In the genomic region with DNA sequence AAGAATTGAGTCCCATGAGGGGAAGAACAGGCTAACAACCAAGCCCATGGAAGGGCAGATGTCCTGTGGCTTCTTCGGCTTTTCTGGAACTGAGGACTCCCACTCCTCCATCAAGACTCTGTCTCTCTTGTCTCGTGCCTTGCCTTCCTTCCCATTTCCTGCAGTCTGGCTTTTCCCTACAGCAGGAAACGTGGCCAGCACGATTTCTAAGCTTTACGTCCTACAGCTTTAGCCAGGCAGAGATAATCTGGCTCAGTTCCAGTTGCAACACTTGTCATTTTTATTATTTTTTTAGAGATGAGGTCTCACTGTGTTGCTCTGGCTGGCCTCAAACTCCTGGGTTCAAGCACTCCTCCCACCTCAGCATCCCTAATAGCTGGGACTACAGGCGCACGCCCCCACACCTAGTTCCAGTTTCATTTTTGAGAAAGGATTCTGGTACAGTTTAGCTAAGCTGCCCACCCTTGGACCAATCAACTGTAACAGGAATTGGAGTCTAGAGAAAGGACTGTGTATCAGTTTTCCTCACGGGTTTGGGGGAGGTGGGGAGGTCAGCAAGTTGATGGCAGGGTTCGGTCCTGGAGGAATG, we compare ENCODE assay signal across 1 cellular context.
TF ChIP-seq lines count a peak whose summit lies in the region.

No MANE protein-coding gene starts in this region.

TF ChIP-seq in GM23338, 12 proteins besides CTCF, POLR2A, EP300 and RAD21 (continued from another document):
- TF ChIP-seq, protein P1, sequence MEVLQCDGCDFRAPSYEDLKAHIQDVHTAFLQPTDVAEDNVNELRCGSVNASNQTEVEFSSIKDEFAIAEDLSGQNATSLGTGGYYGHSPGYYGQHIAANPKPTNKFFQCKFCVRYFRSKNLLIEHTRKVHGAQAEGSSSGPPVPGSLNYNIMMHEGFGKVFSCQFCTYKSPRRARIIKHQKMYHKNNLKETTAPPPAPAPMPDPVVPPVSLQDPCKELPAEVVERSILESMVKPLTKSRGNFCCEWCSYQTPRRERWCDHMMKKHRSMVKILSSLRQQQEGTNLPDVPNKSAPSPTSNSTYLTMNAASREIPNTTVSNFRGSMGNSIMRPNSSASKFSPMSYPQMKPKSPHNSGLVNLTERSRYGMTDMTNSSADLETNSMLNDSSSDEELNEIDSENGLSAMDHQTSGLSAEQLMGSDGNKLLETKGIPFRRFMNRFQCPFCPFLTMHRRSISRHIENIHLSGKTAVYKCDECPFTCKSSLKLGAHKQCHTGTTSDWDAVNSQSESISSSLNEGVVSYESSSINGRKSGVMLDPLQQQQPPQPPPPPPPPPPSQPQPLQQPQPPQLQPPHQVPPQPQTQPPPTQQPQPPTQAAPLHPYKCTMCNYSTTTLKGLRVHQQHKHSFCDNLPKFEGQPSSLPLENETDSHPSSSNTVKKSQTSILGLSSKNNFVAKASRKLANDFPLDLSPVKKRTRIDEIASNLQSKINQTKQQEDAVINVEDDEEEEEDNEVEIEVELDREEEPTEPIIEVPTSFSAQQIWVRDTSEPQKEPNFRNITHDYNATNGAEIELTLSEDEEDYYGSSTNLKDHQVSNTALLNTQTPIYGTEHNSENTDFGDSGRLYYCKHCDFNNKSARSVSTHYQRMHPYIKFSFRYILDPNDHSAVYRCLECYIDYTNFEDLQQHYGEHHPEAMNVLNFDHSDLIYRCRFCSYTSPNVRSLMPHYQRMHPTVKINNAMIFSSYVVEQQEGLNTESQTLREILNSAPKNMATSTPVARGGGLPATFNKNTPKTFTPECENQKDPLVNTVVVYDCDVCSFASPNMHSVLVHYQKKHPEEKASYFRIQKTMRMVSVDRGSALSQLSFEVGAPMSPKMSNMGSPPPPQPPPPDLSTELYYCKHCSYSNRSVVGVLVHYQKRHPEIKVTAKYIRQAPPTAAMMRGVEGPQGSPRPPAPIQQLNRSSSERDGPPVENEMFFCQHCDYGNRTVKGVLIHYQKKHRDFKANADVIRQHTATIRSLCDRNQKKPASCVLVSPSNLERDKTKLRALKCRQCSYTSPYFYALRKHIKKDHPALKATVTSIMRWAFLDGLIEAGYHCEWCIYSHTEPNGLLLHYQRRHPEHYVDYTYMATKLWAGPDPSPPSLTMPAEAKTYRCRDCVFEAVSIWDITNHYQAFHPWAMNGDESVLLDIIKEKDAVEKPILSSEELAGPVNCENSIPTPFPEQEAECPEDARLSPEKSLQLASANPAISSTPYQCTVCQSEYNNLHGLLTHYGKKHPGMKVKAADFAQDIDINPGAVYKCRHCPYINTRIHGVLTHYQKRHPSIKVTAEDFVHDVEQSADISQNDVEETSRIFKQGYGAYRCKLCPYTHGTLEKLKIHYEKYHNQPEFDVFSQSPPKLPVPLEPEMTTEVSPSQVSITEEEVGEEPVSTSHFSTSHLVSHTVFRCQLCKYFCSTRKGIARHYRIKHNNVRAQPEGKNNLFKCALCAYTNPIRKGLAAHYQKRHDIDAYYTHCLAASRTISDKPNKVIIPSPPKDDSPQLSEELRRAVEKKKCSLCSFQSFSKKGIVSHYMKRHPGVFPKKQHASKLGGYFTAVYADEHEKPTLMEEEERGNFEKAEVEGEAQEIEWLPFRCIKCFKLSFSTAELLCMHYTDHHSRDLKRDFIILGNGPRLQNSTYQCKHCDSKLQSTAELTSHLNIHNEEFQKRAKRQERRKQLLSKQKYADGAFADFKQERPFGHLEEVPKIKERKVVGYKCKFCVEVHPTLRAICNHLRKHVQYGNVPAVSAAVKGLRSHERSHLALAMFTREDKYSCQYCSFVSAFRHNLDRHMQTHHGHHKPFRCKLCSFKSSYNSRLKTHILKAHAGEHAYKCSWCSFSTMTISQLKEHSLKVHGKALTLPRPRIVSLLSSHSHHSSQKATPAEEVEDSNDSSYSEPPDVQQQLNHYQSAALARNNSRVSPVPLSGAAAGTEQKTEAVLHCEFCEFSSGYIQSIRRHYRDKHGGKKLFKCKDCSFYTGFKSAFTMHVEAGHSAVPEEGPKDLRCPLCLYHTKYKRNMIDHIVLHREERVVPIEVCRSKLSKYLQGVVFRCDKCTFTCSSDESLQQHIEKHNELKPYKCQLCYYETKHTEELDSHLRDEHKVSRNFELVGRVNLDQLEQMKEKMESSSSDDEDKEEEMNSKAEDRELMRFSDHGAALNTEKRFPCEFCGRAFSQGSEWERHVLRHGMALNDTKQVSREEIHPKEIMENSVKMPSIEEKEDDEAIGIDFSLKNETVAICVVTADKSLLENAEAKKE (CRISPR knock-in tag; IDR thresholded peaks at IDR 0.05), result no peak
- TF ChIP-seq STAT1 (IDR thresholded peaks at IDR 0.05; ENCODE audit: unreplicated experiment) (no peak), JUNB (IDR thresholded peaks at IDR 0.05; ENCODE audit: unreplicated experiment) (no peak), ZNF114 (CRISPR knock-in tag; IDR thresholded peaks at IDR 0.05) (no peak)
